Comparison of ENCODE assay signal across 1 cellular context in the genomic region with DNA sequence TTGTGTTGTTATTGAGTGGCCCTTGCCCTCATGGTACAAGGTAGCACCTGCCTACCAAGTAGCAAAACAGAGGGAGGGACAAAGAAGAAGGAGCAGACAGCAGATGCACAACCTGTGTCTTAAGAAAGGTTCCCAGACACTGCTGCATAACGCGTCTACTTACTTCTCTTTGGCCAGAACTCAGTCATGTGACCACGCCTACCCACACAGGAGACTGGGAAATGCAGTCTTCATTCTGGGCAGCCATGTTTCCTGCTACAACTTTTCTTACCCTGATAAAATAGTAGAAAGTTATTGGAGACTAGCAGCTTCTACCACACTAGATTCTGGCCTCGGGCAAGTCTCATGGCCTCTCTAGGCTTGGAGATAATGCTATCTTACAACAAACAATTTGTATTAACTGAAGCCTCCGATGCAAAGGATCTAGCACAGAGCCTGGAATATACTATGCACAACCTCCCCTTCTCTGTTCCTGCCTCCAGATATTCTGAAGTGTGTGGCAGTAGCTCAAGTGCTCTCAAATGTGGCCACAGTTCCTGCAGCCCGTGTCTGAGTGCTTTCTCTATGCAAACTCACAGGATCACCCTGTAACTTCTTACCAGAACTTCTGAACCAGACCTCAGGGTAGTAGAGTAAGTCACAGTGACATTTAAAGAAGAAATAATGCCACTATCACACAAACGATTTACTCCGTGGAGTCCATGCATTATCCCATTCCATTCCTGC.
TF ChIP-seq lines count a peak whose summit lies in the region.

No MANE protein-coding gene starts in this region.

TF ChIP-seq in Ishikawa, 13 proteins besides CTCF, POLR2A, EP300 and RAD21 (continued from another document):
- TF ChIP-seq, protein P1, sequence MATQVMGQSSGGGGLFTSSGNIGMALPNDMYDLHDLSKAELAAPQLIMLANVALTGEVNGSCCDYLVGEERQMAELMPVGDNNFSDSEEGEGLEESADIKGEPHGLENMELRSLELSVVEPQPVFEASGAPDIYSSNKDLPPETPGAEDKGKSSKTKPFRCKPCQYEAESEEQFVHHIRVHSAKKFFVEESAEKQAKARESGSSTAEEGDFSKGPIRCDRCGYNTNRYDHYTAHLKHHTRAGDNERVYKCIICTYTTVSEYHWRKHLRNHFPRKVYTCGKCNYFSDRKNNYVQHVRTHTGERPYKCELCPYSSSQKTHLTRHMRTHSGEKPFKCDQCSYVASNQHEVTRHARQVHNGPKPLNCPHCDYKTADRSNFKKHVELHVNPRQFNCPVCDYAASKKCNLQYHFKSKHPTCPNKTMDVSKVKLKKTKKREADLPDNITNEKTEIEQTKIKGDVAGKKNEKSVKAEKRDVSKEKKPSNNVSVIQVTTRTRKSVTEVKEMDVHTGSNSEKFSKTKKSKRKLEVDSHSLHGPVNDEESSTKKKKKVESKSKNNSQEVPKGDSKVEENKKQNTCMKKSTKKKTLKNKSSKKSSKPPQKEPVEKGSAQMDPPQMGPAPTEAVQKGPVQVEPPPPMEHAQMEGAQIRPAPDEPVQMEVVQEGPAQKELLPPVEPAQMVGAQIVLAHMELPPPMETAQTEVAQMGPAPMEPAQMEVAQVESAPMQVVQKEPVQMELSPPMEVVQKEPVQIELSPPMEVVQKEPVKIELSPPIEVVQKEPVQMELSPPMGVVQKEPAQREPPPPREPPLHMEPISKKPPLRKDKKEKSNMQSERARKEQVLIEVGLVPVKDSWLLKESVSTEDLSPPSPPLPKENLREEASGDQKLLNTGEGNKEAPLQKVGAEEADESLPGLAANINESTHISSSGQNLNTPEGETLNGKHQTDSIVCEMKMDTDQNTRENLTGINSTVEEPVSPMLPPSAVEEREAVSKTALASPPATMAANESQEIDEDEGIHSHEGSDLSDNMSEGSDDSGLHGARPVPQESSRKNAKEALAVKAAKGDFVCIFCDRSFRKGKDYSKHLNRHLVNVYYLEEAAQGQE (IDR thresholded peaks at IDR 0.05; ENCODE audit: low read depth) = no peak
